1 cellular context compared by ENCODE assay signal in genomic region chr14:52678591-52678990, GRCh38.
TF ChIP-seq lines count a peak whose summit lies in the region.

No MANE protein-coding gene starts in this region.

TF ChIP-seq in GM23338, 12 proteins besides CTCF, POLR2A, EP300 and RAD21:
- no peak for TF ChIP-seq CREB1 (CRISPR knock-in tag; IDR thresholded peaks at IDR 0.05; ENCODE audit: low read depth)
- no peak for TF ChIP-seq EZH2 (IDR thresholded peaks at IDR 0.05; ENCODE audit: low read depth, unreplicated experiment)
- no peak for TF ChIP-seq ZNF114 (CRISPR knock-in tag; IDR thresholded peaks at IDR 0.05)
- no peak for TF ChIP-seq ZNF331 (CRISPR knock-in tag; IDR thresholded peaks at IDR 0.05; ENCODE audit: low read depth)
- no peak for TF ChIP-seq EZH2phosphoT487 (IDR thresholded peaks at IDR 0.05; ENCODE audit: unreplicated experiment)
- TF ChIP-seq ETS1 (IDR thresholded peaks at IDR 0.05), result no peak
